In the genomic region with DNA sequence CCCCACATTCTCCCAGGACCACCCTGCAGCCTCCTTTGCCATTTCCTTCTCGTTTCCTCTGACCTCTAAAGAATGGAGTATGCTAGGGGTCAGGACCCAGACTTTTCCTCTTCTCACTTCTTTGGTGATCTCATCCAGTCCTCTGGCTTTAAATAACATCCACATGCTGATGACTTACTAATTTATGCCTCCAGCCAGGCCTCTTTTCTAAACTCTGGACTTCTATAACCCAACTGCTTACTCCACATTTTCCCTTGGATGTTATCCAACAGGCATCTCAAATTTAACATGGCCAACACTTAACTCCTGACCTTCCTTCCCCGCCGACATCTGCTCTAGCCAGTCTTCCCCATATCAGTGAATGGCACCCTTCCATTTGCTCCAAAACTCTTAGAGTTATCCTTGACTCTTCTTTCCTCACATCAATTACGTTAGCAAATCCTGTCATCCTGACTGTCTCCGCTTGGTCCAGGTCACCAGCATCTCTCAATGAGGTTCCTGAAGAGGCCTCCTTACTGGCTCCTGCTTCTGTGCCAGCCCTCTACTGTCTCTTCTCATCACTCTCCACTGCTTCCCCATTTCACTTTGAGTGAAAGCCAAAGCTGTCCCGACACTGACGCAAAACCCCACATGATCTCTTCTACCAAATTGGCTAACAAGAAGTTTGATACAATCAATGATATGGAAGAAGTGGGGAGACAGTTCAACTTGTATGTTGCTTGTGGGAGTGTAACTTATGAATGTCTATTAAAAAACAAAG, we compare ENCODE assay signal across 1 cellular context.
TF ChIP-seq lines count a peak whose summit lies in the region.

No MANE protein-coding gene starts in this region.

TF ChIP-seq in K562, 482 proteins besides CTCF, POLR2A, EP300 and RAD21 (continues in another document):
- TF ChIP-seq TEAD2 (tag; IDR thresholded peaks at IDR 0.05) (no peak), COPS2 (conservative IDR thresholded peaks at IDR 0.05) (no peak), JUN (IDR thresholded peaks at IDR 0.05; ENCODE audit: borderline replicate concordance, low read depth, low read length) (no peak), JUN (CRISPR knock-in tag; IDR thresholded peaks at IDR 0.05; ENCODE audit: borderline replicate concordance) (no peak), NFIC (IDR thresholded peaks at IDR 0.05) (no peak), SRF (CRISPR knock-in tag; IDR thresholded peaks at IDR 0.05) (no peak), XRCC4 (IDR thresholded peaks at IDR 0.05; ENCODE audit: extremely low read depth, insufficient read depth, insufficient read length) (no peak), SMARCB1 (IDR thresholded peaks at IDR 0.05; ENCODE audit: insufficient read length, low read depth) (no peak), CTBP1 (IDR thresholded peaks at IDR 0.05; ENCODE audit: borderline replicate concordance) (peak; percentile 66), SMAD2 (IDR thresholded peaks at IDR 0.05; ENCODE audit: low read depth, low read length) (no peak), NR4A1 (CRISPR knock-in tag; IDR thresholded peaks at IDR 0.05) (no peak), NR4A1 (tag; IDR thresholded peaks at IDR 0.05) (peak; percentile 41; the same call in 1 of the 2 replicates), HDAC3 (IDR thresholded peaks at IDR 0.05; ENCODE audit: borderline replicate concordance, partially characterized antibody) (no peak), CCAR2 (IDR thresholded peaks at IDR 0.05; ENCODE audit: low read depth, low read length) (no peak), JUND (IDR thresholded peaks at IDR 0.05; ENCODE audit: borderline replicate concordance, low read depth, low read length) (no peak), JUND (tag; IDR thresholded peaks at IDR 0.05; ENCODE audit: borderline replicate concordance, low read depth, low read length) (0 out of 3 replicates have a peak, but pooled peaks have one; percentile 10), KDM4B (IDR thresholded peaks at IDR 0.05; ENCODE audit: borderline replicate concordance in 2 of 2, low read depth in 1 of 2) (no peak), PTBP1 (IDR thresholded peaks at IDR 0.05; ENCODE audit: low read depth, low read length) (no peak), CHD1 (IDR thresholded peaks at IDR 0.05; ENCODE audit: low read length) (no peak), ZNF76 (CRISPR knock-in tag; IDR thresholded peaks at IDR 0.05; ENCODE audit: borderline replicate concordance) (no peak), ZNF174 (CRISPR knock-in tag; IDR thresholded peaks at IDR 0.05) (no peak), FOXK1 (CRISPR knock-in tag; IDR thresholded peaks at IDR 0.05; ENCODE audit: borderline replicate concordance) (no peak), ZNF121 (CRISPR knock-in tag; conservative IDR thresholded peaks at IDR 0.05) (no peak), TAF1 (IDR thresholded peaks at IDR 0.05; ENCODE audit: control insufficient read depth, extremely low read depth, insufficient read depth, low read length, severe bottlenecking) (no peak), CREB1 (IDR thresholded peaks at IDR 0.05) (no peak), CREB1 (CRISPR knock-in tag; IDR thresholded peaks at IDR 0.05) (0 out of 2 replicates have a peak, but pooled peaks have one; percentile 41), ZNF589 (CRISPR knock-in tag; IDR thresholded peaks at IDR 0.05; ENCODE audit: low read depth) (0 out of 2 replicates have a peak, but pooled peaks have one; percentile 26), TSC22D4 (tag; IDR thresholded peaks at IDR 0.05) (no peak), ZNF445 (CRISPR knock-in tag; IDR thresholded peaks at IDR 0.05; ENCODE audit: low read depth) (no peak), IFI16 (CRISPR knock-in tag; IDR thresholded peaks at IDR 0.05) (no peak), NEUROD1 (IDR thresholded peaks at IDR 0.05; ENCODE audit: borderline replicate concordance, low read depth, low read length, partially characterized antibody) (no peak), ATF1 (CRISPR knock-in tag; IDR thresholded peaks at IDR 0.05) (no peak), ATF1 (tag; IDR thresholded peaks at IDR 0.05) (no peak), GATAD2B (IDR thresholded peaks at IDR 0.05; ENCODE audit: borderline replicate concordance) (no peak), ZNF766 (CRISPR knock-in tag; conservative IDR thresholded peaks at IDR 0.05) (0 out of 2 replicates have a peak, but pooled peaks have one; percentile 14), SMARCA4 (IDR thresholded peaks at IDR 0.05) (no peak), ZNF551 (CRISPR knock-in tag; IDR thresholded peaks at IDR 0.05) (no peak)
- TF ChIP-seq, protein P1, sequence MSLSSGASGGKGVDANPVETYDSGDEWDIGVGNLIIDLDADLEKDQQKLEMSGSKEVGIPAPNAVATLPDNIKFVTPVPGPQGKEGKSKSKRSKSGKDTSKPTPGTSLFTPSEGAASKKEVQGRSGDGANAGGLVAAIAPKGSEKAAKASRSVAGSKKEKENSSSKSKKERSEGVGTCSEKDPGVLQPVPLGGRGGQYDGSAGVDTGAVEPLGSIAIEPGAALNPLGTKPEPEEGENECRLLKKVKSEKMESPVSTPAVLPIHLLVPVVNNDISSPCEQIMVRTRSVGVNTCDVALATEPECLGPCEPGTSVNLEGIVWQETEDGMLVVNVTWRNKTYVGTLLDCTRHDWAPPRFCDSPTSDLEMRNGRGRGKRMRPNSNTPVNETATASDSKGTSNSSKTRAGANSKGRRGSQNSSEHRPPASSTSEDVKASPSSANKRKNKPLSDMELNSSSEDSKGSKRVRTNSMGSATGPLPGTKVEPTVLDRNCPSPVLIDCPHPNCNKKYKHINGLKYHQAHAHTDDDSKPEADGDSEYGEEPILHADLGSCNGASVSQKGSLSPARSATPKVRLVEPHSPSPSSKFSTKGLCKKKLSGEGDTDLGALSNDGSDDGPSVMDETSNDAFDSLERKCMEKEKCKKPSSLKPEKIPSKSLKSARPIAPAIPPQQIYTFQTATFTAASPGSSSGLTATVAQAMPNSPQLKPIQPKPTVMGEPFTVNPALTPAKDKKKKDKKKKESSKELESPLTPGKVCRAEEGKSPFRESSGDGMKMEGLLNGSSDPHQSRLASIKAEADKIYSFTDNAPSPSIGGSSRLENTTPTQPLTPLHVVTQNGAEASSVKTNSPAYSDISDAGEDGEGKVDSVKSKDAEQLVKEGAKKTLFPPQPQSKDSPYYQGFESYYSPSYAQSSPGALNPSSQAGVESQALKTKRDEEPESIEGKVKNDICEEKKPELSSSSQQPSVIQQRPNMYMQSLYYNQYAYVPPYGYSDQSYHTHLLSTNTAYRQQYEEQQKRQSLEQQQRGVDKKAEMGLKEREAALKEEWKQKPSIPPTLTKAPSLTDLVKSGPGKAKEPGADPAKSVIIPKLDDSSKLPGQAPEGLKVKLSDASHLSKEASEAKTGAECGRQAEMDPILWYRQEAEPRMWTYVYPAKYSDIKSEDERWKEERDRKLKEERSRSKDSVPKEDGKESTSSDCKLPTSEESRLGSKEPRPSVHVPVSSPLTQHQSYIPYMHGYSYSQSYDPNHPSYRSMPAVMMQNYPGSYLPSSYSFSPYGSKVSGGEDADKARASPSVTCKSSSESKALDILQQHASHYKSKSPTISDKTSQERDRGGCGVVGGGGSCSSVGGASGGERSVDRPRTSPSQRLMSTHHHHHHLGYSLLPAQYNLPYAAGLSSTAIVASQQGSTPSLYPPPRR (CRISPR knock-in tag; IDR thresholded peaks at IDR 0.05; ENCODE audit: borderline replicate concordance), result no peak
- TF ChIP-seq, protein P2, sequence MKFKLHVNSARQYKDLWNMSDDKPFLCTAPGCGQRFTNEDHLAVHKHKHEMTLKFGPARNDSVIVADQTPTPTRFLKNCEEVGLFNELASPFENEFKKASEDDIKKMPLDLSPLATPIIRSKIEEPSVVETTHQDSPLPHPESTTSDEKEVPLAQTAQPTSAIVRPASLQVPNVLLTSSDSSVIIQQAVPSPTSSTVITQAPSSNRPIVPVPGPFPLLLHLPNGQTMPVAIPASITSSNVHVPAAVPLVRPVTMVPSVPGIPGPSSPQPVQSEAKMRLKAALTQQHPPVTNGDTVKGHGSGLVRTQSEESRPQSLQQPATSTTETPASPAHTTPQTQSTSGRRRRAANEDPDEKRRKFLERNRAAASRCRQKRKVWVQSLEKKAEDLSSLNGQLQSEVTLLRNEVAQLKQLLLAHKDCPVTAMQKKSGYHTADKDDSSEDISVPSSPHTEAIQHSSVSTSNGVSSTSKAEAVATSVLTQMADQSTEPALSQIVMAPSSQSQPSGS (CRISPR knock-in tag; IDR thresholded peaks at IDR 0.05), result no peak
- TF ChIP-seq, protein P3, sequence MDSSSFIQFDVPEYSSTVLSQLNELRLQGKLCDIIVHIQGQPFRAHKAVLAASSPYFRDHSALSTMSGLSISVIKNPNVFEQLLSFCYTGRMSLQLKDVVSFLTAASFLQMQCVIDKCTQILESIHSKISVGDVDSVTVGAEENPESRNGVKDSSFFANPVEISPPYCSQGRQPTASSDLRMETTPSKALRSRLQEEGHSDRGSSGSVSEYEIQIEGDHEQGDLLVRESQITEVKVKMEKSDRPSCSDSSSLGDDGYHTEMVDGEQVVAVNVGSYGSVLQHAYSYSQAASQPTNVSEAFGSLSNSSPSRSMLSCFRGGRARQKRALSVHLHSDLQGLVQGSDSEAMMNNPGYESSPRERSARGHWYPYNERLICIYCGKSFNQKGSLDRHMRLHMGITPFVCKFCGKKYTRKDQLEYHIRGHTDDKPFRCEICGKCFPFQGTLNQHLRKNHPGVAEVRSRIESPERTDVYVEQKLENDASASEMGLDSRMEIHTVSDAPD (CRISPR knock-in tag; IDR thresholded peaks at IDR 0.05), result no peak
- TF ChIP-seq, protein P4, sequence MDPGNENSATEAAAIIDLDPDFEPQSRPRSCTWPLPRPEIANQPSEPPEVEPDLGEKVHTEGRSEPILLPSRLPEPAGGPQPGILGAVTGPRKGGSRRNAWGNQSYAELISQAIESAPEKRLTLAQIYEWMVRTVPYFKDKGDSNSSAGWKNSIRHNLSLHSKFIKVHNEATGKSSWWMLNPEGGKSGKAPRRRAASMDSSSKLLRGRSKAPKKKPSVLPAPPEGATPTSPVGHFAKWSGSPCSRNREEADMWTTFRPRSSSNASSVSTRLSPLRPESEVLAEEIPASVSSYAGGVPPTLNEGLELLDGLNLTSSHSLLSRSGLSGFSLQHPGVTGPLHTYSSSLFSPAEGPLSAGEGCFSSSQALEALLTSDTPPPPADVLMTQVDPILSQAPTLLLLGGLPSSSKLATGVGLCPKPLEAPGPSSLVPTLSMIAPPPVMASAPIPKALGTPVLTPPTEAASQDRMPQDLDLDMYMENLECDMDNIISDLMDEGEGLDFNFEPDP (CRISPR knock-in tag; IDR thresholded peaks at IDR 0.05), result no peak
- TF ChIP-seq, protein P5, sequence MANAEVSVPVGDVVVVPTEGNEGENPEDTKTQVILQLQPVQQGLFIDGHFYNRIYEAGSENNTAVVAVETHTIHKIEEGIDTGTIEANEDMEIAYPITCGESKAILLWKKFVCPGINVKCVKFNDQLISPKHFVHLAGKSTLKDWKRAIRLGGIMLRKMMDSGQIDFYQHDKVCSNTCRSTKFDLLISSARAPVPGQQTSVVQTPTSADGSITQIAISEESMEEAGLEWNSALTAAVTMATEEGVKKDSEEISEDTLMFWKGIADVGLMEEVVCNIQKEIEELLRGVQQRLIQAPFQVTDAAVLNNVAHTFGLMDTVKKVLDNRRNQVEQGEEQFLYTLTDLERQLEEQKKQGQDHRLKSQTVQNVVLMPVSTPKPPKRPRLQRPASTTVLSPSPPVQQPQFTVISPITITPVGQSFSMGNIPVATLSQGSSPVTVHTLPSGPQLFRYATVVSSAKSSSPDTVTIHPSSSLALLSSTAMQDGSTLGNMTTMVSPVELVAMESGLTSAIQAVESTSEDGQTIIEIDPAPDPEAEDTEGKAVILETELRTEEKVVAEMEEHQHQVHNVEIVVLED (CRISPR knock-in tag; IDR thresholded peaks at IDR 0.05), result 0 out of 2 replicates have a peak, but pooled peaks have one; percentile 24
- TF ChIP-seq, protein P6, sequence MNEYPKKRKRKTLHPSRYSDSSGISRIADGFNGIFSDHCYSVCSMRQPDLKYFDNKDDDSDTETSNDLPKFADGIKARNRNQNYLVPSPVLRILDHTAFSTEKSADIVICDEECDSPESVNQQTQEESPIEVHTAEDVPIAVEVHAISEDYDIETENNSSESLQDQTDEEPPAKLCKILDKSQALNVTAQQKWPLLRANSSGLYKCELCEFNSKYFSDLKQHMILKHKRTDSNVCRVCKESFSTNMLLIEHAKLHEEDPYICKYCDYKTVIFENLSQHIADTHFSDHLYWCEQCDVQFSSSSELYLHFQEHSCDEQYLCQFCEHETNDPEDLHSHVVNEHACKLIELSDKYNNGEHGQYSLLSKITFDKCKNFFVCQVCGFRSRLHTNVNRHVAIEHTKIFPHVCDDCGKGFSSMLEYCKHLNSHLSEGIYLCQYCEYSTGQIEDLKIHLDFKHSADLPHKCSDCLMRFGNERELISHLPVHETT (CRISPR knock-in tag; conservative IDR thresholded peaks at IDR 0.05 in 1 of 2, IDR thresholded peaks at IDR 0.05 in 1 of 2), result no peak
- TF ChIP-seq, protein P7, sequence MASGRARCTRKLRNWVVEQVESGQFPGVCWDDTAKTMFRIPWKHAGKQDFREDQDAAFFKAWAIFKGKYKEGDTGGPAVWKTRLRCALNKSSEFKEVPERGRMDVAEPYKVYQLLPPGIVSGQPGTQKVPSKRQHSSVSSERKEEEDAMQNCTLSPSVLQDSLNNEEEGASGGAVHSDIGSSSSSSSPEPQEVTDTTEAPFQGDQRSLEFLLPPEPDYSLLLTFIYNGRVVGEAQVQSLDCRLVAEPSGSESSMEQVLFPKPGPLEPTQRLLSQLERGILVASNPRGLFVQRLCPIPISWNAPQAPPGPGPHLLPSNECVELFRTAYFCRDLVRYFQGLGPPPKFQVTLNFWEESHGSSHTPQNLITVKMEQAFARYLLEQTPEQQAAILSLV (tag; IDR thresholded peaks at IDR 0.05), result no peak
- TF ChIP-seq, protein P8, sequence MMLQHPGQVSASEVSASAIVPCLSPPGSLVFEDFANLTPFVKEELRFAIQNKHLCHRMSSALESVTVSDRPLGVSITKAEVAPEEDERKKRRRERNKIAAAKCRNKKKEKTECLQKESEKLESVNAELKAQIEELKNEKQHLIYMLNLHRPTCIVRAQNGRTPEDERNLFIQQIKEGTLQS (IDR thresholded peaks at IDR 0.05), result peak; percentile 33; the same call in 1 of the 2 replicates
- TF ChIP-seq, protein P8 (CRISPR knock-in tag; conservative IDR thresholded peaks at IDR 0.05), result no peak
